29 cellular contexts compared by ENCODE assay signal in the genomic region with DNA sequence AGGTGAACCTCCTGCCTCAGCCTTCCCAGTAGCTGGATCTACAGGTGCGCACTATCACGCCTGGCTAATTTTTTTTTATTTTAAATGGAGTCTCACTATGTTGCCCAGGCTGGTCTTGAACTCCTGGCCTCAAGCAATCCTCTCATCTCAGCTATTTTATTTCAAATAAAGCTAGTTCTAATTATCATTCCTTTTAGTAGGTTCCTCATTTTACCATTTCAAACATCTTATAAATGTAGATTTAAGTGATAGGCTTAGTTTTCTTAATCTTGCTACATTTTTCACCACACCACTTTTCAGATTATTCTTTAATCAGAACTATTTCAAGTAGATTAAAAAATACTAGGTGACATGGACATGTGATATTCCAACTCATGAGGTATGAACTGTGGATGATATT. TPM values are rescaled to one million over a fixed set of nuclear protein-coding genes. Genes with fewer than 3 reads are reported as not detected.
"Had no signal": no experiment of that assay in that cellular context is flagged by ENCODE, and none has a peak within 500 bp of the region (broad histone marks: within the 10 kb centered on the region; RNA-seq: fewer than 3 reads in every experiment).

No MANE protein-coding gene starts in this region.

- ATAC-seq: stimulated activated effector memory CD8-positive, alpha-beta T cell treated with anti-CD3 and anti-CD28 coated beads, Interleukin-12 subunit alpha, Interleukin-12 subunit beta, amount 100 ng/mL, for 72 hours; stimulated activated memory B cell treated with anti-CD40 and anti-IgM and Interleukin-4, amounts not matched to agents 10 μg/mL and 1 μg/mL and 100 μg/mL, for 72 hours; stimulated activated naive B cell treated with anti-CD40 and anti-IgM and Interleukin-4, amounts not matched to agents 10 μg/mL and 1 μg/mL and 100 μg/mL, for 72 hours; stimulated activated naive CD8-positive, alpha-beta T cell treated with anti-CD3 and anti-CD28 coated beads, Interleukin-15, amount 100 ng/mL, for 72 hours; stimulated activated naive CD8-positive, alpha-beta T cell treated with anti-CD3 and anti-CD28 coated beads, Interleukin-15, Interleukin-2, amounts not matched to agents 100 U/mL and 50 U/mL, for 24 hours; upper lobe of right lung had no signal

- H3K9me3 Mint-ChIP-seq: stimulated activated effector memory CD8-positive, alpha-beta T cell treated with anti-CD3 and anti-CD28 coated beads, Interleukin-12 subunit alpha, Interleukin-12 subunit beta, amount 100 ng/mL, for 72 hours; stimulated activated memory B cell treated with anti-CD40 and anti-IgM and Interleukin-4, amounts not matched to agents 10 μg/mL and 1 μg/mL and 100 μg/mL, for 72 hours; stimulated activated naive B cell treated with anti-CD40 and anti-IgM and Interleukin-4, amounts not matched to agents 10 μg/mL and 1 μg/mL and 100 μg/mL, for 72 hours; stimulated activated naive CD8-positive, alpha-beta T cell treated with anti-CD3 and anti-CD28 coated beads, Interleukin-15, amount 100 ng/mL, for 72 hours; stimulated activated naive CD8-positive, alpha-beta T cell treated with anti-CD3 and anti-CD28 coated beads, Interleukin-15, Interleukin-2, amounts not matched to agents 100 ng/mL and 50 ng/mL, for 24 hours had no signal

- H3K4me3 Mint-ChIP-seq: stimulated activated effector memory CD8-positive, alpha-beta T cell treated with anti-CD3 and anti-CD28 coated beads, Interleukin-12 subunit alpha, Interleukin-12 subunit beta, amount 100 ng/mL, for 72 hours; stimulated activated memory B cell treated with anti-CD40 and anti-IgM and Interleukin-4, amounts not matched to agents 10 μg/mL and 1 μg/mL and 100 μg/mL, for 72 hours; stimulated activated naive B cell treated with anti-CD40 and anti-IgM and Interleukin-4, amounts not matched to agents 10 μg/mL and 1 μg/mL and 100 μg/mL, for 72 hours; stimulated activated naive CD8-positive, alpha-beta T cell treated with anti-CD3 and anti-CD28 coated beads, Interleukin-15, amount 100 ng/mL, for 72 hours; stimulated activated naive CD8-positive, alpha-beta T cell treated with anti-CD3 and anti-CD28 coated beads, Interleukin-15, Interleukin-2, amounts not matched to agents 100 ng/mL and 50 ng/mL, for 24 hours; type B pancreatic cell had no signal

- H3K27ac Mint-ChIP-seq: stimulated activated effector memory CD8-positive, alpha-beta T cell treated with anti-CD3 and anti-CD28 coated beads, Interleukin-12 subunit alpha, Interleukin-12 subunit beta, amount 100 ng/mL, for 72 hours; stimulated activated memory B cell treated with anti-CD40 and anti-IgM and Interleukin-4, amounts not matched to agents 10 μg/mL and 1 μg/mL and 100 μg/mL, for 72 hours; stimulated activated naive B cell treated with anti-CD40 and anti-IgM and Interleukin-4, amounts not matched to agents 10 μg/mL and 1 μg/mL and 100 μg/mL, for 72 hours; stimulated activated naive CD8-positive, alpha-beta T cell treated with anti-CD3 and anti-CD28 coated beads, Interleukin-15, amount 100 ng/mL, for 72 hours; stimulated activated naive CD8-positive, alpha-beta T cell treated with anti-CD3 and anti-CD28 coated beads, Interleukin-15, Interleukin-2, amounts not matched to agents 100 ng/mL and 50 ng/mL, for 24 hours; type B pancreatic cell had no signal

- FAIRE-seq: urothelium cell line had no signal

- H3K4me1 Mint-ChIP-seq: stimulated activated effector memory CD8-positive, alpha-beta T cell treated with anti-CD3 and anti-CD28 coated beads, Interleukin-12 subunit alpha, Interleukin-12 subunit beta, amount 100 ng/mL, for 72 hours; stimulated activated memory B cell treated with anti-CD40 and anti-IgM and Interleukin-4, amounts not matched to agents 10 μg/mL and 1 μg/mL and 100 μg/mL, for 72 hours; stimulated activated naive B cell treated with anti-CD40 and anti-IgM and Interleukin-4, amounts not matched to agents 10 μg/mL and 1 μg/mL and 100 μg/mL, for 72 hours; stimulated activated naive CD8-positive, alpha-beta T cell treated with anti-CD3 and anti-CD28 coated beads, Interleukin-15, amount 100 ng/mL, for 72 hours had no signal

- H3K27ac ChIP-seq: stomach, suprapubic skin, testis, thoracic aorta, thyroid gland, tibial artery, tibial nerve, transverse colon, upper lobe of left lung, upper lobe of right lung, uterus, vagina had no signal

- H3K27me3 Mint-ChIP-seq: stimulated activated memory B cell treated with anti-CD40 and anti-IgM and Interleukin-4, amounts not matched to agents 10 μg/mL and 1 μg/mL and 100 μg/mL, for 72 hours; stimulated activated naive B cell treated with anti-CD40 and anti-IgM and Interleukin-4, amounts not matched to agents 10 μg/mL and 1 μg/mL and 100 μg/mL, for 72 hours; stimulated activated naive CD8-positive, alpha-beta T cell treated with anti-CD3 and anti-CD28 coated beads, Interleukin-15, amount 100 ng/mL, for 72 hours; stimulated activated naive CD8-positive, alpha-beta T cell treated with anti-CD3 and anti-CD28 coated beads, Interleukin-15, Interleukin-2, amounts not matched to agents 100 ng/mL and 50 ng/mL, for 24 hours; type B pancreatic cell had no signal

- H3K9me3 ChIP-seq: stomach, suprapubic skin, testis, thoracic aorta, thyroid gland, tibial artery, tibial nerve, transverse colon, upper lobe of left lung, upper lobe of right lung, uterus, vagina had no signal

- H3K4me3 ChIP-seq: stomach, suprapubic skin, testis, thoracic aorta, thyroid gland, tibial artery, tibial nerve, transverse colon, upper lobe of left lung, upper lobe of right lung, uterus, vagina had no signal

- H3K36me3 ChIP-seq: thyroid gland, uterus had no signal

- H3K4me1 ChIP-seq: suprapubic skin, testis, transverse colon, upper lobe of right lung, uterus had no signal

- DNase-seq: stimulated activated CD4-positive, alpha-beta T cell treated with anti-CD3 and anti-CD28 coated beads, Interleukin-2, amount 100 ng/mL, for 48 hours; stimulated activated CD4-positive, alpha-beta T cell treated with anti-CD3 and anti-CD28 coated beads, Interleukin-4, amount 100 ng/mL, for 1 hour; stimulated activated CD4-positive, alpha-beta T cell treated with anti-CD3 and anti-CD28 coated beads, Interleukin-4, amount 100 ng/mL, for 24 hours; stimulated activated CD4-positive, alpha-beta T cell treated with anti-CD3 and anti-CD28 coated beads, Interleukin-4, amount 100 ng/mL, for 4 hours; stimulated activated CD8-positive, alpha-beta memory T cell treated with anti-CD3 and anti-CD28 coated beads, Interleukin-4, amount 100 ng/mL, for 48 hours; stimulated activated naive B cell treated with anti-CD40 and anti-IgM and Interleukin-4, amounts not matched to agents 10 μg/mL and 1 μg/mL and 100 μg/mL, for 72 hours; stimulated activated naive CD4-positive, alpha-beta T cell; stimulated activated naive CD4-positive, alpha-beta T cell treated with Interleukin-2 at 50 U/mL for 16 hours; stimulated activated naive CD8-positive, alpha-beta T cell treated with anti-CD3 and anti-CD28 coated beads, Interleukin-15, amount 100 ng/mL, for 72 hours; stimulated activated naive CD8-positive, alpha-beta T cell treated with anti-CD3 and anti-CD28 coated beads, Interleukin-15, Interleukin-2, amounts not matched to agents 100 U/mL and 50 U/mL, for 24 hours; stomach; substantia nigra; testis; thyroid gland; tibial artery; transverse colon; trophoblast cell; upper lobe of left lung; upper lobe of right lung; uterus had no signal

- H3K27me3 ChIP-seq: stomach, suprapubic skin, testis, thyroid gland, tibial artery, tibial nerve, transverse colon, upper lobe of left lung, upper lobe of right lung, uterus, vagina had no signal

RNA-seq across cellular contexts. Expression of a gene that starts 59.0 kb away (rescaled TPM):
- total RNA-seq: vagina had no signal
